Comparison of ENCODE assay signal across 20 cellular contexts in genomic region chr17:79829457-79829856, GRCh38. TPM values are rescaled to one million over a fixed set of nuclear protein-coding genes. Genes with fewer than 3 reads are reported as not detected.
DNase-seq lines count a peak whose midpoint lies in the region; ATAC-seq, FAIRE-seq and TF ChIP-seq lines count a peak whose summit lies in the region.
"Had no signal": no experiment of that assay in that cellular context is flagged by ENCODE, and none has a peak within 500 bp of the region (broad histone marks: within the 10 kb centered on the region; RNA-seq: fewer than 3 reads in every experiment).

No MANE protein-coding gene starts in this region.

- 0 out of 2 replicates have a peak overlapping the region, but pooled peaks have one; percentile 29 for H2BK15ac ChIP-seq in H1 (ENCODE audit: low read length)

- H2BK12ac ChIP-seq in H1 (ENCODE audit: low read depth, low read length) = 0 out of 2 replicates have a peak overlapping the region, but pooled peaks have one; percentile 12

- peaks cover 5% of the 10 kb centered on the region for H3K27me3 Mint-ChIP-seq in IgD-negative memory B cell

- no peak overlapping the region for H4K8ac ChIP-seq in H1 (ENCODE audit: extremely low read depth, insufficient read depth, low read length)

- no peak overlapping the region for H4K5ac ChIP-seq in H1 (ENCODE audit: insufficient read length, low read depth, low read length)

- H3K4me2 ChIP-seq in HepG2 (ENCODE audit: low read depth, low read length) (no peak overlapping the region), H1 (ENCODE audit: insufficient read depth in 1 of 2, low read depth in 2 of 2, low read length in 2 of 2) (no peak overlapping the region)

- in situ Hi-C loops in HepG2 (cut with HindIII; ENCODE audit: extremely low pct_ligation_motif_present, low pct_unique_long_range_greater_than_20kb) = no loop called here

- H3K23me2 ChIP-seq in H1 (ENCODE audit: low read depth, low read length) = peaks cover 5% of the 10 kb centered on the region; the same call in 1 of the 2 replicates

- FAIRE-seq in HepG2 (lab: Jason Lieb, UNC) (no peak), H1 (lab: Jason Lieb, UNC) (no peak)
- FAIRE-seq: GM12878, GM19239, HTR-8/SVneo had no signal

- H3K9me3 Mint-ChIP-seq in IgD-negative memory B cell = no peaks in the 10 kb centered on the region
- H3K9me3 Mint-ChIP-seq: CD4-positive, alpha-beta T cell had no signal

- H3K9ac ChIP-seq in HepG2 (ENCODE audit: insufficient read depth, low read depth, low read length) = no peak overlapping the region
- H3K9ac ChIP-seq in H1 (replicated peaks in 1 of 4; ENCODE audit: extremely low read depth in 1 of 4, low read depth in 3 of 4, low read length in 3 of 4) = no peak overlapping the region

- H3K4me1 Mint-ChIP-seq in IgD-negative memory B cell = peaks cover 9 to 18% (median 15%) of the 10 kb centered on the region in 3 donors

- POLR2A ChIA-PET in HepG2 (lab: Yijun Ruan, JAX) (interaction anchor here (1.4 to 11.1 kb wide), 5 partner anchors 10 to 160 kb away, joined by 5 to 274 read pairs (median 27); partner anchors contain the start of genes CBX4 and CBX8), H1 (lab: Charles Lee; ENCODE audit: partially characterized antibody) (interaction anchor here (1.0 to 15.2 kb wide), 4 partner anchors 19 to 84 kb away, joined by 3 to 374 read pairs (median 6); partner anchors contain the start of gene CBX8)

- H4K20me1 ChIP-seq in HepG2 (ENCODE audit: insufficient read depth, low read length) (peaks cover 5% of the 10 kb centered on the region; the same call in 1 of the 2 replicates), H1 (replicated peaks in 1 of 2; ENCODE audit: control insufficient read depth in 1 of 2, insufficient read depth in 2 of 2, low read length in 2 of 2) (peaks cover 2 to 5% of the 10 kb centered on the region in 2 experiments)

- no peak overlapping the region for H4K91ac ChIP-seq in H1 (replicated peaks; ENCODE audit: insufficient read length, low read length)

- H3K4me1 ChIP-seq in HepG2 (ENCODE audit: insufficient read depth, low read length) (peaks cover 87% of the 10 kb centered on the region), right lobe of liver (peaks cover 0 to 30% (median 10%) of the 10 kb centered on the region in 4 donors), H1 (replicated peaks in 1 of 4; ENCODE audit: control insufficient read depth in 3 of 4, insufficient read depth in 4 of 4, low read length in 3 of 4) (peaks cover 0 to 35% (median 6%) of the 10 kb centered on the region in 4 experiments; a peak in 6 of 7 replicates)

- intact Hi-C loops in HepG2 (cut with micrococcal nuclease; ENCODE audit: unreplicated experiment) (no loop called here), right lobe of liver (cut with DNase I) (no loop called here)

- H2BK5ac ChIP-seq in H1 (ENCODE audit: low read depth, low read length) = no peak overlapping the region

- TF ChIP-seq POLR2A in HepG2 (IDR thresholded peaks at IDR 0.05; ENCODE audit: insufficient read depth in 1 of 2, low read depth in 2 of 2, low read length in 2 of 2) (no peak), right lobe of liver (IDR thresholded peaks at IDR 0.05) (no peak), H1 (IDR thresholded peaks at IDR 0.05; ENCODE audit: control extremely low read depth in 1 of 2, low read depth in 2 of 2, low read length in 2 of 2) (no peak)

- no peak for TF ChIP-seq EP300 in HepG2 (IDR thresholded peaks at IDR 0.05; ENCODE audit: low read depth in 2 of 2, low read length in 2 of 2)
- no peak for TF ChIP-seq EP300 in HepG2 (CRISPR knock-in tag; IDR thresholded peaks at IDR 0.05; ENCODE audit: borderline replicate concordance)
- TF ChIP-seq EP300 in H1 (IDR thresholded peaks at IDR 0.05; ENCODE audit: borderline replicate concordance in 1 of 2, low read depth in 2 of 2, low read length in 2 of 2) = no peak

- H3K18ac ChIP-seq in H1 (ENCODE audit: extremely low read depth, low read length) = no peak overlapping the region

- CTCF ChIA-PET in HepG2 (lab: Yijun Ruan, JAX; ENCODE audit: low intra/inter-chr PET ratio, low total read pairs) = no interaction called here
- CTCF ChIA-PET in H1 (lab: Charles Lee; ENCODE audit: partially characterized antibody) = interaction anchor here (0.6 to 24.7 kb wide), 8 partner anchors 8 to 429 kb away, joined by 3 to 576 read pairs (median 6); partner anchors contain the start of genes CBX4 and CBX8

- DNase-seq in HepG2 (ENCODE audit: low spot score) (no peak), right lobe of liver (no peak), H1 (ENCODE audit: low read depth in 1 of 2, low spot score in 2 of 2) (no peak), SIG-M5 treated with dmso at 0.1 percent for 504 hours (lab: John Stamatoyannopoulos, UW; ENCODE audit: unreplicated experiment) (no peak), activated gamma-delta T cell treated with Interleukin-2 at 50 U/mL for 16 hours (no peak)
- DNase-seq: CD4-positive, alpha-beta T cell; EL; NCI-H1417; NCI-H187 treated with DMSO at 0.1 percent for 48 hours; NCI-H226; PC-3; SIG-M5 had no signal

- peaks cover 4% of the 10 kb centered on the region for H3K36me3 Mint-ChIP-seq in IgD-negative memory B cell

- H3K4ac ChIP-seq in H1 (replicated peaks; ENCODE audit: insufficient read length, low read depth, low read length) = no peak overlapping the region

- TF ChIP-seq CTCF in HepG2 (CRISPR knock-in tag; IDR thresholded peaks at IDR 0.05) = no peak
- TF ChIP-seq CTCF in right lobe of liver (IDR thresholded peaks at IDR 0.05) = no peak
- no peak for TF ChIP-seq CTCF in H1 (IDR thresholded peaks at IDR 0.05; ENCODE audit: control extremely low read depth in 1 of 3, insufficient read depth in 1 of 3, low read depth in 1 of 3, low read length in 3 of 3)

- H3K36me3 ChIP-seq in HepG2 (replicated peaks in 1 of 2; ENCODE audit: control insufficient read depth in 1 of 2, insufficient read depth in 2 of 2, low read length in 2 of 2) = peaks cover 0 to under 1% of the 10 kb centered on the region in 2 experiments; a peak in 2 of 5 replicates
- peaks cover 0 to 9% (median 2%) of the 10 kb centered on the region in 4 donors for H3K36me3 ChIP-seq in right lobe of liver
- peaks cover 0 to 4% (median 0%) of the 10 kb centered on the region in 4 experiments; a peak in 2 of 8 replicates for H3K36me3 ChIP-seq in H1 (ENCODE audit: control insufficient read depth in 2 of 4, insufficient read depth in 4 of 4, low read length in 3 of 4)

- peak overlapping the region in 2 of 3 donors; percentile 21 to 65 for H3K27ac Mint-ChIP-seq in IgD-negative memory B cell
- H3K27ac Mint-ChIP-seq: CD4-positive, alpha-beta T cell; GM23338 had no signal

- 2% methylated on average over 2 of the region's 2 CpGs for WGBS in HepG2 (ENCODE audit: low lambda C conversion rate)
- 40% methylated on average over 2 of the region's 2 CpGs for WGBS in right lobe of liver (ENCODE audit: insufficient coverage, low coverage, low lambda C conversion rate, missing lambda C conversion rate)
- 83% methylated on average over 2 of the region's 2 CpGs; no CpG with 5 or more reads in 1 of the 2 experiments for WGBS in H1 (ENCODE audit: extremely low coverage in 1 of 2, insufficient coverage in 1 of 2, insufficient read length in 1 of 2, insufficient replicate concordance in 2 of 2, low coverage in 1 of 2, low lambda C conversion rate in 2 of 2, missing lambda C conversion rate in 1 of 2), 2 experiments

- no peak overlapping the region for H3K56ac ChIP-seq in H1 (replicated peaks; ENCODE audit: insufficient read length, low read depth, low read length)

- H2BK20ac ChIP-seq in H1 (ENCODE audit: low read length) = no peak overlapping the region

- no peak overlapping the region for H3K4me3 ChIP-seq in HepG2 (replicated peaks in 1 of 3; ENCODE audit: insufficient read depth in 1 of 3, low read depth in 2 of 3, low read length in 3 of 3)
- H3K4me3 ChIP-seq in right lobe of liver = no peak overlapping the region
- no peak overlapping the region for H3K4me3 ChIP-seq in H1 (ENCODE audit: extremely low read depth in 1 of 4, insufficient read depth in 2 of 4, low read depth in 3 of 4, low read length in 4 of 4)
- H3K4me3 ChIP-seq: GM12878, GM23338 had no signal

- H3K27ac ChIP-seq in HepG2 (ENCODE audit: extremely low read length, insufficient read depth, low read length) = no peak overlapping the region
- no peak overlapping the region for H3K27ac ChIP-seq in right lobe of liver
- H3K27ac ChIP-seq in H1 (ENCODE audit: low read depth, low read length) = no peak overlapping the region
- H3K27ac ChIP-seq: RWPE1 had no signal

- no peak overlapping the region for H2BK120ac ChIP-seq in H1 (replicated peaks; ENCODE audit: low read depth, low read length)

- no TSS peak for BruUV-seq in HepG2 (replicated peaks; lab: Mats Ljungman, UMichigan)

- ATAC-seq in HepG2 (no peak), right lobe of liver (no peak), GM21576 (IDR thresholded peaks at IDR 0.05; ENCODE audit: unreplicated experiment) (no peak)
- ATAC-seq: GM12878, GM23338, HCT116, PC-3 had no signal

- H3K23ac ChIP-seq in H1 (ENCODE audit: insufficient read length) = no peak overlapping the region

- H3K79me1 ChIP-seq in H1 (ENCODE audit: low read depth, low read length) = no peaks in the 10 kb centered on the region

- H3K27me3 ChIP-seq in HepG2 (ENCODE audit: control insufficient read depth in 1 of 2, insufficient read depth in 2 of 2, low read length in 2 of 2) = no peaks in the 10 kb centered on the region; a peak in 2 of 5 replicates
- H3K27me3 ChIP-seq in right lobe of liver = no peaks in the 10 kb centered on the region
- peaks cover 46 to 97% (median 81%) of the 10 kb centered on the region in 4 experiments for H3K27me3 ChIP-seq in H1 (replicated peaks in 1 of 4; ENCODE audit: control insufficient read depth in 3 of 4, extremely low read depth in 1 of 4, insufficient read depth in 3 of 4, low read length in 3 of 4)

- H2AFZ ChIP-seq in HepG2 (ENCODE audit: low read length) = no peak overlapping the region
- H2AFZ ChIP-seq in H1 (ENCODE audit: low read length) = no peak overlapping the region
- H2AFZ ChIP-seq: GM23338 had no signal

- no peak overlapping the region for H2AK5ac ChIP-seq in H1 (ENCODE audit: low read depth, low read length)

- TF ChIP-seq RAD21 in HepG2 (CRISPR knock-in tag; IDR thresholded peaks at IDR 0.05) (no peak), H1 (IDR thresholded peaks at IDR 0.05 in 1 of 2, conservative IDR thresholded peaks at IDR 0.05 in 1 of 2; ENCODE audit: low read depth in 2 of 2, low read length in 2 of 2) (no peak)

- H3K9me3 ChIP-seq in HepG2 (ENCODE audit: low read length) (no peaks in the 10 kb centered on the region), right lobe of liver (no peaks in the 10 kb centered on the region), H1 (ENCODE audit: insufficient read depth in 2 of 2, low read depth in 1 of 2, low read length in 1 of 2) (no peaks in the 10 kb centered on the region; a peak in 1 of 4 replicates)

- H3K4me3 Mint-ChIP-seq in IgD-negative memory B cell = peak overlapping the region in 1 of 4 donors; percentile 29
- H3K4me3 Mint-ChIP-seq: CD4-positive, alpha-beta T cell; GM23338 had no signal

- H3K79me2 ChIP-seq in HepG2 (ENCODE audit: insufficient read depth, low read length) (no peaks in the 10 kb centered on the region), H1 (ENCODE audit: control insufficient read depth in 1 of 2, insufficient read depth in 2 of 2, low read length in 2 of 2) (no peaks in the 10 kb centered on the region)

- H3K14ac ChIP-seq in H1 (ENCODE audit: insufficient read length) = no peak overlapping the region

RNA-seq across cellular contexts. Expression of gene CBX4, which starts 9.8 kb away (rescaled TPM):
- total RNA-seq in HepG2 (2016; rRNA removed; fragmentation: Illumina TruSeq; extraction: Trizol) (17.1 and 25.8 TPM in 2 replicates), right lobe of liver (10 to 100 TPM in 5 of 6 experiments, 1 to 10 TPM in 1; 8.9 to 21.9 (median 15.1) TPM)
- total RNA-seq in HepG2 (2016; cell fraction: cytosol; rRNA removed; fragmentation: Illumina TruSeq; extraction: Trizol; ENCODE audit: low read depth) = 4.7 and 4.8 TPM in 2 replicates
- total RNA-seq in HepG2 (2016; cell fraction: insoluble cytoplasmic fraction; rRNA removed; fragmentation: Illumina TruSeq; extraction: Trizol) = 17.7 and 25.2 TPM in 2 replicates
- total RNA-seq in HepG2 (2016; cell fraction: membrane; rRNA removed; fragmentation: Illumina TruSeq; extraction: Trizol) = 13.9 and 15.1 TPM in 2 replicates
- total RNA-seq in HepG2 (2016; cell fraction: nucleus; rRNA removed; fragmentation: Illumina TruSeq; extraction: Trizol) = 18.5 and 22.8 TPM in 2 replicates
- polyA plus RNA-seq in HepG2 (2011; rRNA removed) (50.8 and 61.1 TPM in 2 replicates), IgD-negative memory B cell (4.1 TPM), H1 (2011; rRNA removed) (1.8 and 3.6 TPM in 2 replicates)
- 31.1 and 45.6 TPM in 2 replicates for polyA plus RNA-seq in HepG2 (2011; cell fraction: cytosol; rRNA removed)
- 117 and 122 TPM in 2 replicates for polyA plus RNA-seq in HepG2 (2011; cell fraction: nucleus; rRNA removed)
- polyA plus RNA-seq in HepG2 (2012) = 27.9 and 32.4 TPM in 2 replicates
- polyA plus RNA-seq in HepG2 (2016; cell fraction: cytosol; fragmentation: Illumina TruSeq; extraction: Trizol; ENCODE audit: low read depth) = 3.7 and 4.2 TPM in 2 replicates
- 29.4 and 33.0 TPM in 2 replicates for polyA plus RNA-seq in HepG2 (2016; cell fraction: insoluble cytoplasmic fraction; fragmentation: Illumina TruSeq; extraction: Trizol; ENCODE audit: low read depth)
- 11.7 and 12.5 TPM in 2 replicates for polyA plus RNA-seq in HepG2 (2016; cell fraction: membrane; fragmentation: Illumina TruSeq; extraction: Trizol; ENCODE audit: low read depth)
- polyA plus RNA-seq in HepG2 (2016; cell fraction: nucleus; fragmentation: Illumina TruSeq; extraction: Trizol; ENCODE audit: insufficient read depth, low read depth) = 60.4 and 60.8 TPM in 2 replicates
- polyA minus RNA-seq in HepG2 (2011; rRNA and poly(A)+ RNA removed; ENCODE audit: low replicate concordance) = 17.1 and 51.0 TPM in 2 replicates
- polyA minus RNA-seq in HepG2 (2011; cell fraction: cytosol; rRNA and poly(A)+ RNA removed) = 33.1 and 38.6 TPM in 2 replicates
- polyA minus RNA-seq in HepG2 (2011; cell fraction: nucleus; rRNA and poly(A)+ RNA removed) = 17.8 and 25.2 TPM in 2 replicates
- 3.2 and 4.0 TPM in 2 replicates for total RNA-seq in H1 (2021; fragmentation: NEBNext Ultra II Directional; extraction: Animal tissue kit (Norgen Biotek cat#: 25700))
- 3.5 TPM for polyA plus RNA-seq in H1 (2011; cell fraction: cytosol; rRNA removed)
- 5.3 TPM for polyA plus RNA-seq in H1 (2011; cell fraction: nucleus; rRNA removed)
- polyA plus RNA-seq in H1 (2012, experiment 1 of 2) = 0.79 to 2.9 TPM (median 2.4 TPM) in 4 replicates
- 1.8 TPM for polyA plus RNA-seq in H1 (2012, experiment 2 of 2)
- 2.0 TPM for polyA plus RNA-seq in H1 (2013, experiment 1 of 2)
- polyA plus RNA-seq in H1 (2013, experiment 2 of 2) = 1.9 TPM
- polyA minus RNA-seq in H1 (2011; rRNA and poly(A)+ RNA removed) = 1.9 and 3.6 TPM in 2 replicates
- polyA minus RNA-seq in H1 (2011; cell fraction: cytosol; rRNA and poly(A)+ RNA removed) = 13.8 TPM
- 6.5 TPM for polyA minus RNA-seq in H1 (2011; cell fraction: nucleus; rRNA and poly(A)+ RNA removed)

RNA-seq across cellular contexts. Expression of gene CBX8, which starts 32.6 kb away (rescaled TPM):
- total RNA-seq in HepG2 (2016; rRNA removed; fragmentation: Illumina TruSeq; extraction: Trizol) = 12.0 and 12.6 TPM in 2 replicates
- 1.3 and 2.4 TPM in 2 replicates for total RNA-seq in HepG2 (2016; cell fraction: cytosol; rRNA removed; fragmentation: Illumina TruSeq; extraction: Trizol; ENCODE audit: low read depth)
- total RNA-seq in HepG2 (2016; cell fraction: insoluble cytoplasmic fraction; rRNA removed; fragmentation: Illumina TruSeq; extraction: Trizol) = 12.8 and 13.5 TPM in 2 replicates
- 4.8 and 5.6 TPM in 2 replicates for total RNA-seq in HepG2 (2016; cell fraction: membrane; rRNA removed; fragmentation: Illumina TruSeq; extraction: Trizol)
- 5.7 and 8.6 TPM in 2 replicates for total RNA-seq in HepG2 (2016; cell fraction: nucleus; rRNA removed; fragmentation: Illumina TruSeq; extraction: Trizol)
- polyA plus RNA-seq in HepG2 (2011; rRNA removed) = 0.34 and 0.76 TPM in 2 replicates
- polyA plus RNA-seq in HepG2 (2011; cell fraction: cytosol; rRNA removed) = 0.72 and 0.99 TPM in 2 replicates
- polyA plus RNA-seq in HepG2 (2011; cell fraction: nucleus; rRNA removed) = 3.4 and 5.0 TPM in 2 replicates
- 7.4 and 7.7 TPM in 2 replicates for polyA plus RNA-seq in HepG2 (2012)
- 0.54 and 0.80 TPM in 2 replicates for polyA plus RNA-seq in HepG2 (2016; cell fraction: cytosol; fragmentation: Illumina TruSeq; extraction: Trizol; ENCODE audit: low read depth)
- polyA plus RNA-seq in HepG2 (2016; cell fraction: insoluble cytoplasmic fraction; fragmentation: Illumina TruSeq; extraction: Trizol; ENCODE audit: low read depth) = 10.9 and 11.0 TPM in 2 replicates
- 1.4 TPM in 2 replicates for polyA plus RNA-seq in HepG2 (2016; cell fraction: membrane; fragmentation: Illumina TruSeq; extraction: Trizol; ENCODE audit: low read depth)
- 15.7 and 18.7 TPM in 2 replicates for polyA plus RNA-seq in HepG2 (2016; cell fraction: nucleus; fragmentation: Illumina TruSeq; extraction: Trizol; ENCODE audit: insufficient read depth, low read depth)
- 1.2 and 1.6 TPM in 2 replicates for polyA minus RNA-seq in HepG2 (2011; rRNA and poly(A)+ RNA removed; ENCODE audit: low replicate concordance)
- 1.8 and 1.9 TPM in 2 replicates for polyA minus RNA-seq in HepG2 (2011; cell fraction: cytosol; rRNA and poly(A)+ RNA removed)
- 0.77 and 0.87 TPM in 2 replicates for polyA minus RNA-seq in HepG2 (2011; cell fraction: nucleus; rRNA and poly(A)+ RNA removed)
- total RNA-seq in right lobe of liver = 1 to 10 TPM; 1.2 to 4.7 (median 2.0) TPM
- polyA plus RNA-seq in IgD-negative memory B cell = 3.2 TPM
- total RNA-seq in H1 (2021; fragmentation: NEBNext Ultra II Directional; extraction: Animal tissue kit (Norgen Biotek cat#: 25700)) = 1.5 and 2.1 TPM in 2 replicates
- 0.09 and 0.31 TPM in 2 replicates for polyA plus RNA-seq in H1 (2011; rRNA removed)
- 0.28 TPM for polyA plus RNA-seq in H1 (2011; cell fraction: cytosol; rRNA removed)
- 0.33 TPM for polyA plus RNA-seq in H1 (2011; cell fraction: nucleus; rRNA removed)
- polyA plus RNA-seq in H1 (2012, experiment 1 of 2) = 0.50 to 1.6 TPM (median 1.2 TPM) in 4 replicates
- 1.0 TPM for polyA plus RNA-seq in H1 (2012, experiment 2 of 2)
- polyA plus RNA-seq in H1 (2013, experiment 1 of 2) = 0.30 TPM
- 0.55 TPM for polyA plus RNA-seq in H1 (2013, experiment 2 of 2)
- polyA minus RNA-seq in H1 (2011; rRNA and poly(A)+ RNA removed) = 0.13 TPM in 1 of 2 replicates, not detected in the other
- polyA minus RNA-seq in H1 (2011; cell fraction: cytosol; rRNA and poly(A)+ RNA removed) = 0.29 TPM
- 0.30 TPM for polyA minus RNA-seq in H1 (2011; cell fraction: nucleus; rRNA and poly(A)+ RNA removed)

RNA-seq across cellular contexts. Expression of gene CBX2, which starts 51.5 kb away (rescaled TPM):
- 13.0 and 14.5 TPM in 2 replicates for total RNA-seq in HepG2 (2016; rRNA removed; fragmentation: Illumina TruSeq; extraction: Trizol)
- 6.8 and 7.5 TPM in 2 replicates for total RNA-seq in HepG2 (2016; cell fraction: cytosol; rRNA removed; fragmentation: Illumina TruSeq; extraction: Trizol; ENCODE audit: low read depth)
- total RNA-seq in HepG2 (2016; cell fraction: insoluble cytoplasmic fraction; rRNA removed; fragmentation: Illumina TruSeq; extraction: Trizol) = 11.8 and 15.7 TPM in 2 replicates
- total RNA-seq in HepG2 (2016; cell fraction: membrane; rRNA removed; fragmentation: Illumina TruSeq; extraction: Trizol) = 9.1 and 10.9 TPM in 2 replicates
- 11.8 and 14.3 TPM in 2 replicates for total RNA-seq in HepG2 (2016; cell fraction: nucleus; rRNA removed; fragmentation: Illumina TruSeq; extraction: Trizol)
- 31.1 and 40.2 TPM in 2 replicates for polyA plus RNA-seq in HepG2 (2011; rRNA removed)
- 25.9 and 34.2 TPM in 2 replicates for polyA plus RNA-seq in HepG2 (2011; cell fraction: cytosol; rRNA removed)
- 90.7 and 95.7 TPM in 2 replicates for polyA plus RNA-seq in HepG2 (2011; cell fraction: nucleus; rRNA removed)
- 41.2 and 46.2 TPM in 2 replicates for polyA plus RNA-seq in HepG2 (2012)
- 4.2 and 5.6 TPM in 2 replicates for polyA plus RNA-seq in HepG2 (2016; cell fraction: cytosol; fragmentation: Illumina TruSeq; extraction: Trizol; ENCODE audit: low read depth)
- 9.1 and 12.0 TPM in 2 replicates for polyA plus RNA-seq in HepG2 (2016; cell fraction: insoluble cytoplasmic fraction; fragmentation: Illumina TruSeq; extraction: Trizol; ENCODE audit: low read depth)
- 3.9 and 6.0 TPM in 2 replicates for polyA plus RNA-seq in HepG2 (2016; cell fraction: membrane; fragmentation: Illumina TruSeq; extraction: Trizol; ENCODE audit: low read depth)
- 18.6 and 21.1 TPM in 2 replicates for polyA plus RNA-seq in HepG2 (2016; cell fraction: nucleus; fragmentation: Illumina TruSeq; extraction: Trizol; ENCODE audit: insufficient read depth, low read depth)
- polyA minus RNA-seq in HepG2 (2011; rRNA and poly(A)+ RNA removed; ENCODE audit: low replicate concordance) = 42.9 and 69.2 TPM in 2 replicates
- polyA minus RNA-seq in HepG2 (2011; cell fraction: cytosol; rRNA and poly(A)+ RNA removed) = 31.2 and 31.6 TPM in 2 replicates
- 17.8 and 22.4 TPM in 2 replicates for polyA minus RNA-seq in HepG2 (2011; cell fraction: nucleus; rRNA and poly(A)+ RNA removed)
- 1 to 10 TPM in 3 of 6 experiments, under 1 TPM in 3; 0.33 to 3.5 (median 1.1) TPM for total RNA-seq in right lobe of liver
- 0.26 TPM for polyA plus RNA-seq in IgD-negative memory B cell
- total RNA-seq in H1 (2021; fragmentation: NEBNext Ultra II Directional; extraction: Animal tissue kit (Norgen Biotek cat#: 25700)) = 83.9 and 85.9 TPM in 2 replicates
- polyA plus RNA-seq in H1 (2011; rRNA removed) = 64.3 and 86.5 TPM in 2 replicates
- 76.8 TPM for polyA plus RNA-seq in H1 (2011; cell fraction: cytosol; rRNA removed)
- 109 TPM for polyA plus RNA-seq in H1 (2011; cell fraction: nucleus; rRNA removed)
- 48.6 to 73.4 TPM (median 65.8 TPM) in 4 replicates for polyA plus RNA-seq in H1 (2012, experiment 1 of 2)
- polyA plus RNA-seq in H1 (2012, experiment 2 of 2) = 53.8 TPM
- polyA plus RNA-seq in H1 (2013, experiment 1 of 2) = 40.5 TPM
- polyA plus RNA-seq in H1 (2013, experiment 2 of 2) = 39.5 TPM
- 45.5 and 56.4 TPM in 2 replicates for polyA minus RNA-seq in H1 (2011; rRNA and poly(A)+ RNA removed)
- 70.0 TPM for polyA minus RNA-seq in H1 (2011; cell fraction: cytosol; rRNA and poly(A)+ RNA removed)
- 61.7 TPM for polyA minus RNA-seq in H1 (2011; cell fraction: nucleus; rRNA and poly(A)+ RNA removed)

Comparison
In these comparisons a context has a peak if more than half of its experiments do, and no peak if none do; other contexts are left out.
1. Of the 41 proteins assayed by ChIP-seq in both HepG2 and H1: peak only in HepG2: none; only in H1: SUZ12; in both: none; in neither: 40.